In genomic region chr1:112735752-112736151, GRCh38 we compare ENCODE assay signal across 12 cellular contexts. TPM values are rescaled to one million over a fixed set of nuclear protein-coding genes. Genes with fewer than 3 reads are reported as not detected.
DNase-seq lines count a peak whose midpoint lies in the region; ATAC-seq and TF ChIP-seq lines count a peak whose summit lies in the region.
"Had no signal": no experiment of that assay in that cellular context is flagged by ENCODE, and none has a peak within 500 bp of the region (broad histone marks: within the 10 kb centered on the region; RNA-seq: fewer than 3 reads in every experiment).

No MANE protein-coding gene starts in this region.

- peaks cover 16% of the 10 kb centered on the region for H3K4me1 Mint-ChIP-seq in activated CD4-positive, alpha-beta memory T cell treated with anti-CD3 and anti-CD28 coated beads for 36 hours (ENCODE audit: low read depth)
- H3K4me1 Mint-ChIP-seq in activated CD4-positive, alpha-beta memory T cell treated with anti-CD3 and anti-CD28 coated beads, Interleukin-2, amount 10 ng/mL, durations not matched to agents 7 days and 5 days, result no peaks in the 10 kb centered on the region

- TF ChIP-seq CTCF in cardiac fibroblast (IDR thresholded peaks at IDR 0.05; ENCODE audit: low read depth, low read length), result no peak

- no peak overlapping the region for H3K4me3 Mint-ChIP-seq in activated CD4-positive, alpha-beta memory T cell treated with anti-CD3 and anti-CD28 coated beads for 36 hours
- H3K4me3 Mint-ChIP-seq in activated CD4-positive, alpha-beta memory T cell treated with anti-CD3 and anti-CD28 coated beads, Interleukin-2, amount 10 ng/mL, durations not matched to agents 7 days and 5 days, result no peak overlapping the region
- H3K4me3 Mint-ChIP-seq: B cell, memory B cell had no signal

- peak overlapping the region; percentile 34 for H3K27ac Mint-ChIP-seq in activated CD4-positive, alpha-beta memory T cell treated with anti-CD3 and anti-CD28 coated beads for 36 hours
- no peak overlapping the region for H3K27ac Mint-ChIP-seq in activated CD4-positive, alpha-beta memory T cell treated with anti-CD3 and anti-CD28 coated beads, Interleukin-2, amount 10 ng/mL, durations not matched to agents 7 days and 5 days
- H3K27ac Mint-ChIP-seq: B cell, memory B cell had no signal

- peak; percentile 23 for DNase-seq in activated CD4-positive, alpha-beta memory T cell treated with anti-CD3 and anti-CD28 coated beads for 36 hours
- DNase-seq in activated CD4-positive, alpha-beta memory T cell treated with anti-CD3 and anti-CD28 coated beads, Interleukin-2, amount 10 ng/mL, durations not matched to agents 7 days and 5 days, result no peak
- DNase-seq in LHCN-M2 (ENCODE audit: low read depth) (peak; percentile 97), cardiac fibroblast (ENCODE audit: low read depth in 2 of 2) (peak; percentile 33 to 94), renal cortical epithelial cell (ENCODE audit: low read depth) (peak; percentile 94), RPMI8226 (no peak), NCI-H524 treated with DMSO at 0.1 percent for 48 hours (lab: John Stamatoyannopoulos, UW) (no peak)
- DNase-seq: aorta, gastrocnemius medialis had no signal

- CTCF ChIA-PET in activated CD4-positive, alpha-beta memory T cell treated with anti-CD3 and anti-CD28 coated beads for 36 hours (lab: Charles Lee), result interaction anchor here (0.7 to 3.1 kb wide), 2 partner anchors 20 to 45 kb away, joined by 3 to 16 read pairs; partner anchors contain the start of gene PPM1J
- CTCF ChIA-PET in activated CD4-positive, alpha-beta memory T cell treated with anti-CD3 and anti-CD28 coated beads, Interleukin-2, amount 10 ng/mL, durations not matched to agents 7 days and 5 days (lab: Charles Lee), result interaction anchor here (0.6 to 0.9 kb wide), 2 partner anchors 10 to 27 kb away, joined by 3 read pairs; no protein-coding TSS in a partner anchor

- POLR2A ChIA-PET in activated CD4-positive, alpha-beta memory T cell treated with anti-CD3 and anti-CD28 coated beads for 36 hours (lab: Charles Lee), result no interaction called here
- POLR2A ChIA-PET in activated CD4-positive, alpha-beta memory T cell treated with anti-CD3 and anti-CD28 coated beads, Interleukin-2, amount 10 ng/mL, durations not matched to agents 7 days and 5 days (lab: Charles Lee), result no interaction called here

- no peaks in the 10 kb centered on the region for H3K9me3 Mint-ChIP-seq in activated CD4-positive, alpha-beta memory T cell treated with anti-CD3 and anti-CD28 coated beads for 36 hours
- no peaks in the 10 kb centered on the region for H3K9me3 Mint-ChIP-seq in activated CD4-positive, alpha-beta memory T cell treated with anti-CD3 and anti-CD28 coated beads, Interleukin-2, amount 10 ng/mL, durations not matched to agents 7 days and 5 days

- no peak overlapping the region for H3K4me3 ChIP-seq in cardiac fibroblast (replicated peaks in 1 of 2; ENCODE audit: low read depth in 2 of 2, low read length in 2 of 2)
- H3K4me3 ChIP-seq: gastrocnemius medialis had no signal

- peaks cover 18% of the 10 kb centered on the region for H3K27me3 Mint-ChIP-seq in activated CD4-positive, alpha-beta memory T cell treated with anti-CD3 and anti-CD28 coated beads for 36 hours
- H3K27me3 Mint-ChIP-seq in activated CD4-positive, alpha-beta memory T cell treated with anti-CD3 and anti-CD28 coated beads, Interleukin-2, amount 10 ng/mL, durations not matched to agents 7 days and 5 days, result peaks cover 28% of the 10 kb centered on the region

- H3K36me3 Mint-ChIP-seq in activated CD4-positive, alpha-beta memory T cell treated with anti-CD3 and anti-CD28 coated beads for 36 hours, result no peaks in the 10 kb centered on the region
- no peaks in the 10 kb centered on the region for H3K36me3 Mint-ChIP-seq in activated CD4-positive, alpha-beta memory T cell treated with anti-CD3 and anti-CD28 coated beads, Interleukin-2, amount 10 ng/mL, durations not matched to agents 7 days and 5 days (ENCODE audit: low read depth)
- H3K36me3 Mint-ChIP-seq: memory B cell had no signal

- intact Hi-C loops in activated CD4-positive, alpha-beta memory T cell treated with anti-CD3 and anti-CD28 coated beads for 36 hours (cut with micrococcal nuclease), result no loop called here

- no peak for ATAC-seq in HG03039 (IDR thresholded peaks at IDR 0.05; ENCODE audit: unreplicated experiment)
- ATAC-seq: gastrocnemius medialis had no signal

RNA-seq across cellular contexts. Expression of gene PPM1J, which starts 20.6 kb away (rescaled TPM):
- 1 to 10 TPM in 1 of 2 experiments, under 1 TPM in 1; 0.69 to 1.2 TPM for total RNA-seq in activated CD4-positive, alpha-beta memory T cell treated with anti-CD3 and anti-CD28 coated beads for 36 hours
- total RNA-seq in activated CD4-positive, alpha-beta memory T cell treated with anti-CD3 and anti-CD28 coated beads, Interleukin-2, amount 10 ng/mL, durations not matched to agents 7 days and 5 days, result not detected
- total RNA-seq in LHCN-M2 (2014; rRNA removed), result 0.32 and 1.1 TPM in 2 replicates
- polyA plus RNA-seq in LHCN-M2 (2012), result 1.2 TPM
- total RNA-seq in renal cortical epithelial cell, result 2.5 and 2.6 TPM in 2 replicates

RNA-seq across cellular contexts. Expression of gene RHOC, which starts 28.8 kb away (rescaled TPM):
- 10 to 100 TPM; 50.1 to 51.6 TPM for total RNA-seq in activated CD4-positive, alpha-beta memory T cell treated with anti-CD3 and anti-CD28 coated beads for 36 hours
- total RNA-seq in activated CD4-positive, alpha-beta memory T cell treated with anti-CD3 and anti-CD28 coated beads, Interleukin-2, amount 10 ng/mL, durations not matched to agents 7 days and 5 days, result 10 to 100 TPM; 87.1 to 92.4 TPM
- total RNA-seq in LHCN-M2 (2014; rRNA removed) (518 and 661 TPM in 2 replicates), renal cortical epithelial cell (516 and 1,250 TPM in 2 replicates)
- polyA plus RNA-seq in LHCN-M2 (2012), result 1,122 TPM

Comparison
In these comparisons a context has a peak if more than half of its experiments do, and no peak if none do; other contexts are left out.
1. DNase-seq: peak in activated CD4-positive, alpha-beta memory T cell treated with anti-CD3 and anti-CD28 coated beads for 36 hours (single experiment), LHCN-M2 (single experiment), cardiac fibroblast (2 of 2) and renal cortical epithelial cell (single experiment); none in activated CD4-positive, alpha-beta memory T cell treated with anti-CD3 and anti-CD28 coated beads, Interleukin-2, amount 10 ng/mL, durations not matched to agents 7 days and 5 days (single experiment), RPMI8226 (single experiment) and NCI-H524 treated with DMSO at 0.1 percent for 48 hours (single experiment).